23 cellular contexts compared by ENCODE assay signal in the genomic region with DNA sequence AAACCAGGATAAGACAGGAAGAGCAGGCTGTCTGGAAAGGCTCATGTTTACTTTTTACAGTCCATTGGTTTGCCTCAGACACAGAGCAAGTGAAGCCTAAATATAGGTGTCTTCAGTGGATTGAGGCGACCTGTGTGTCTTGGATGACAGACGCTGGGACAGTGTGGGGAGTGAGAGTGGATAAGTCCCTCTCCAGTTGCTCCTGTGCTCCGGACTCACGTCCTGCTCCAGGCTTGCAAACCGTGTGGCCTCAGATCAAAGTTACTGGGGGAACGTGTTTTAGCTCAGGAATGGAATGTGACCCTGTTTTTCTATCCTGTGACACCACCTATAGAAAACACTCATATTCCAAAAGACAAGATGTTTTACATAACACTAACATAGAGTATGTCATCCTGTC.
"Had no signal": no experiment of that assay in that cellular context is flagged by ENCODE, and none has a peak within 500 bp of the region (broad histone marks: within the 10 kb centered on the region; RNA-seq: fewer than 3 reads in every experiment).

No MANE protein-coding gene starts in this region.

- H3K4me1 ChIP-seq: heart left ventricle, left ventricle myocardium inferior, right atrium auricular region, right lobe of liver, transverse colon, upper lobe of right lung had no signal

- H3K36me3 ChIP-seq: heart left ventricle, left ventricle myocardium inferior, ovary, right atrium auricular region, right lobe of liver, transverse colon, upper lobe of right lung had no signal

- H3K27ac ChIP-seq: heart left ventricle, left ventricle myocardium inferior, ovary, right atrium auricular region, right lobe of liver, transverse colon, upper lobe of right lung had no signal

- H3K9me3 ChIP-seq: mucosa of descending colon, ovary, right atrium auricular region, right lobe of liver, transverse colon, upper lobe of right lung had no signal

- H3K4me3 ChIP-seq: heart left ventricle, left ventricle myocardium inferior, lung, mucosa of descending colon, ovary, right atrium auricular region, right lobe of liver, smooth muscle cell, transverse colon, upper lobe of right lung had no signal

- H3K4me2 ChIP-seq: smooth muscle cell had no signal

- DNase-seq: heart left ventricle; hippocampal formation; kidney; left colon; left ventricle myocardium inferior; midbrain; mucosa of descending colon; naive thymus-derived CD8-positive, alpha-beta T cell; ovary; right lobe of liver; stimulated activated CD4-positive, alpha-beta T cell treated with anti-CD3 and anti-CD28 coated beads, Interleukin-1b, Interleukin-23, amount 100 ng/mL, for 48 hours; stimulated activated CD4-positive, alpha-beta T cell treated with anti-CD3 and anti-CD28 coated beads, Interleukin-2, amount 100 ng/mL, for 48 hours; stimulated activated CD4-positive, alpha-beta T cell treated with anti-CD3 and anti-CD28 coated beads, Interleukin-4, amount 100 ng/mL, for 4 hours; stimulated activated CD8-positive, alpha-beta memory T cell treated with anti-CD3 and anti-CD28 coated beads, Interleukin-4, amount 100 ng/mL, for 48 hours; stimulated activated naive CD4-positive, alpha-beta T cell treated with Interleukin-2 at 50 U/mL for 16 hours; stimulated activated naive CD8-positive, alpha-beta T cell treated with anti-CD3 and anti-CD28 coated beads, Interleukin-15, amount 100 ng/mL, for 72 hours; substantia nigra; transverse colon; upper lobe of right lung had no signal

- ATAC-seq: heart left ventricle; left colon; mucosa of descending colon; naive thymus-derived CD8-positive, alpha-beta T cell; right lobe of liver; stimulated activated memory B cell treated with anti-CD40 and anti-IgM and Interleukin-4, amounts not matched to agents 10 μg/mL and 1 μg/mL and 100 μg/mL, for 72 hours; stimulated activated naive CD8-positive, alpha-beta T cell treated with anti-CD3 and anti-CD28 coated beads, Interleukin-15, amount 100 ng/mL, for 72 hours; upper lobe of right lung had no signal

- H3K27me3 ChIP-seq: heart left ventricle, ovary, right atrium auricular region, right lobe of liver, transverse colon, upper lobe of right lung had no signal
